Comparison of ENCODE assay signal across 22 cellular contexts in genomic region chr14:24881496-24881895, GRCh38.
"Had no signal": no experiment of that assay in that cellular context is flagged by ENCODE, and none has a peak within 500 bp of the region (broad histone marks: within the 10 kb centered on the region; RNA-seq: fewer than 3 reads in every experiment).

No MANE protein-coding gene starts in this region.

- H3K9me3 Mint-ChIP-seq: activated CD4-positive, alpha-beta memory T cell treated with anti-CD3 and anti-CD28 coated beads for 36 hours; activated naive CD8-positive, alpha-beta T cell treated with anti-CD3 and anti-CD28 coated beads for 36 hours; brain; natural killer cell; stimulated activated naive CD8-positive, alpha-beta T cell treated with anti-CD3 and anti-CD28 coated beads, Interleukin-15, Interleukin-2, amounts not matched to agents 100 ng/mL and 50 ng/mL, for 24 hours; T-helper 2 cell treated with Interferon-gamma antibody and Interleukin-4, amounts not matched to agents 5 μg/mL and 100 μg/mL, for 36 hours; WTC11 had no signal

- H3K27ac ChIP-seq: colonic mucosa had no signal

- ATAC-seq: left lobe of liver, natural killer cell, WTC11 had no signal

- DNase-seq: activated CD4-positive, alpha-beta memory T cell treated with anti-CD3 and anti-CD28 coated beads for 36 hours; activated CD4-positive, alpha-beta T cell treated with anti-CD3 and anti-CD28 coated beads for 4 hours; activated naive CD8-positive, alpha-beta T cell treated with anti-CD3 and anti-CD28 coated beads for 36 hours; amniotic stem cell; central memory CD4-positive, alpha-beta T cell; colonic mucosa; erythroblast; kidney; natural killer cell; posterior cingulate gyrus; stimulated activated CD4-positive, alpha-beta T cell treated with anti-CD3 and anti-CD28 coated beads, Interleukin-15, amount 100 ng/mL, for 24 hours; stimulated activated CD4-positive, alpha-beta T cell treated with anti-CD3 and anti-CD28 coated beads, Interleukin-2, amount 100 ng/mL, for 48 hours; trophoblast cell had no signal

- H3K27ac Mint-ChIP-seq: activated CD4-positive, alpha-beta memory T cell treated with anti-CD3 and anti-CD28 coated beads for 36 hours; activated naive CD8-positive, alpha-beta T cell treated with anti-CD3 and anti-CD28 coated beads for 36 hours; natural killer cell; stimulated activated naive CD8-positive, alpha-beta T cell treated with anti-CD3 and anti-CD28 coated beads, Interleukin-15, Interleukin-2, amounts not matched to agents 100 ng/mL and 50 ng/mL, for 24 hours; T-helper 2 cell treated with Interferon-gamma antibody and Interleukin-4, amounts not matched to agents 5 μg/mL and 100 μg/mL, for 36 hours; WTC11 had no signal

- FAIRE-seq: endometrium, frontal cortex, kidney, TTC549 had no signal

- H3K9me3 ChIP-seq: colonic mucosa had no signal

- H3K36me3 Mint-ChIP-seq: activated CD4-positive, alpha-beta memory T cell treated with anti-CD3 and anti-CD28 coated beads for 36 hours; activated naive CD8-positive, alpha-beta T cell treated with anti-CD3 and anti-CD28 coated beads for 36 hours; brain; natural killer cell; WTC11 had no signal

- H3K4me3 Mint-ChIP-seq: activated CD4-positive, alpha-beta memory T cell treated with anti-CD3 and anti-CD28 coated beads for 36 hours; activated naive CD8-positive, alpha-beta T cell treated with anti-CD3 and anti-CD28 coated beads for 36 hours; brain; natural killer cell; stimulated activated naive CD8-positive, alpha-beta T cell treated with anti-CD3 and anti-CD28 coated beads, Interleukin-15, Interleukin-2, amounts not matched to agents 100 ng/mL and 50 ng/mL, for 24 hours; T-helper 2 cell treated with Interferon-gamma antibody and Interleukin-4, amounts not matched to agents 5 μg/mL and 100 μg/mL, for 36 hours; WTC11 had no signal

- H3K4me3 ChIP-seq: colonic mucosa, skin epidermis had no signal

- H3K4me1 Mint-ChIP-seq: activated naive CD8-positive, alpha-beta T cell treated with anti-CD3 and anti-CD28 coated beads for 36 hours; natural killer cell; WTC11 had no signal

- H3K36me3 ChIP-seq: colonic mucosa had no signal

- H3K27me3 ChIP-seq: colonic mucosa had no signal
